ENCODE assay signal across 27 cellular contexts in genomic region chr1:186289943-186290560, GRCh38. TPM values are rescaled to one million over a fixed set of nuclear protein-coding genes. Genes with fewer than 3 reads are reported as not detected.
DNase-seq lines count a peak whose midpoint lies in the region; ATAC-seq, FAIRE-seq and TF ChIP-seq lines count a peak whose summit lies in the region.
"Had no signal": no experiment of that assay in that cellular context is flagged by ENCODE, and none has a peak within 500 bp of the region (broad histone marks: within the 10 kb centered on the region; RNA-seq: fewer than 3 reads in every experiment).

No MANE protein-coding gene starts in this region.

- CTCF ChIA-PET in A673 (lab: Charles Lee), result no interaction called here

- peaks cover 64% of the 10 kb centered on the region for H3K4me1 Mint-ChIP-seq in T-helper 1 cell treated with Interleukin-12 subunit alpha and Interleukin-12 subunit beta and Interleukin-4 antibody, amounts not matched to agents 30 μg/mL and 1 μg/mL, for 36 hours (ENCODE audit: low read depth)
- H3K4me1 Mint-ChIP-seq: GM23338 had no signal

- POLR2A ChIA-PET in A673 (lab: Charles Lee; ENCODE audit: low non-redundant PET), result no interaction called here

- peaks cover 8% of the 10 kb centered on the region for H3K9me3 Mint-ChIP-seq in T-helper 1 cell treated with Interleukin-12 subunit alpha and Interleukin-12 subunit beta and Interleukin-4 antibody, amounts not matched to agents 30 μg/mL and 1 μg/mL, for 36 hours
- H3K9me3 Mint-ChIP-seq: GM23338 had no signal

- H3K36me3 Mint-ChIP-seq in T-helper 1 cell treated with Interleukin-12 subunit alpha and Interleukin-12 subunit beta and Interleukin-4 antibody, amounts not matched to agents 30 μg/mL and 1 μg/mL, for 36 hours (ENCODE audit: low read depth), result peaks cover 18% of the 10 kb centered on the region

- peak; percentile 48 to 52 for ATAC-seq in activated CD4-positive, CD25-positive, alpha-beta regulatory T cell treated with anti-CD3 and anti-CD28 coated beads, Interleukin-2, amount 50 U/mL, for 24 hours
- ATAC-seq: GM23338, Panc1 had no signal

- peaks cover 4% of the 10 kb centered on the region for H3K4me1 ChIP-seq in A673 (ENCODE audit: insufficient read depth, low read length, poor library complexity, severe bottlenecking)
- H3K4me1 ChIP-seq: adrenal gland, upper lobe of left lung had no signal

- no peak for TF ChIP-seq CTCF in A673 (conservative IDR thresholded peaks at IDR 0.05; ENCODE audit: low read depth, low read length)
- TF ChIP-seq CTCF in epithelial cell of esophagus (IDR thresholded peaks at IDR 0.05; ENCODE audit: insufficient read depth, low read depth, low read length, missing control alignments), result no peak

- H3K4me3 Mint-ChIP-seq in T-helper 1 cell treated with Interleukin-12 subunit alpha and Interleukin-12 subunit beta and Interleukin-4 antibody, amounts not matched to agents 30 μg/mL and 1 μg/mL, for 36 hours, result peak overlapping the region; percentile 62
- H3K4me3 Mint-ChIP-seq: GM23338 had no signal

- H3K27me3 ChIP-seq in A673 (replicated peaks; ENCODE audit: insufficient read depth, low read depth, low read length, poor library complexity), result no peaks in the 10 kb centered on the region
- H3K27me3 ChIP-seq: adrenal gland, brain microvascular endothelial cell, upper lobe of left lung had no signal

- no peak for DNase-seq in activated CD4-positive, CD25-positive, alpha-beta regulatory T cell (lab: John Stamatoyannopoulos, UW)
- peak; percentile 11 for DNase-seq in A673 (ENCODE audit: low spot score)
- DNase-seq in epithelial cell of esophagus (ENCODE audit: low read depth), result peak; percentile 15
- no peak for DNase-seq in germinal center (ENCODE audit: low spot score)
- no peak for DNase-seq in UCSD-AML1 (lab: John Stamatoyannopoulos, UW; ENCODE audit: unreplicated experiment)
- no peak for DNase-seq in GM12891 (ENCODE audit: insufficient read length, low spot score)
- DNase-seq: 8988T; adrenal gland; AML-193; brain microvascular endothelial cell; GDM1; KG1; mesendoderm; NCI-H510A; NK-92 treated with Interleukin-12 subunit alpha and Interleukin-12 subunit beta, amount 100 ng/mL, for 24 hours; nucleus accumbens; SIG-M5; substantia nigra had no signal

- H3K27me3 Mint-ChIP-seq in T-helper 1 cell treated with Interleukin-12 subunit alpha and Interleukin-12 subunit beta and Interleukin-4 antibody, amounts not matched to agents 30 μg/mL and 1 μg/mL, for 36 hours (ENCODE audit: low read depth), result no peaks in the 10 kb centered on the region

- H3K9me3 ChIP-seq in A673 (ENCODE audit: low read depth, low read length, poor library complexity, severe bottlenecking), result no peaks in the 10 kb centered on the region
- H3K9me3 ChIP-seq: adrenal gland, upper lobe of left lung had no signal

- H3K4me3 ChIP-seq in A673 (ENCODE audit: low read depth, low read length, poor library complexity, severe bottlenecking) (no peak overlapping the region), epithelial cell of esophagus (ENCODE audit: low read length) (no peak overlapping the region)
- H3K4me3 ChIP-seq: adrenal gland, GM23338, skin epidermis, upper lobe of left lung had no signal

- no peak for TF ChIP-seq POLR2A in GM12891 (IDR thresholded peaks at IDR 0.05; ENCODE audit: low read depth, low read length)

- no peak for FAIRE-seq in GM12891 (lab: Jason Lieb, UNC)

- BruUV-seq in A673 (replicated peaks; lab: Mats Ljungman, UMichigan), result no TSS peak

- no peak overlapping the region for H3K27ac ChIP-seq in A673 (ENCODE audit: low read depth, low read length, poor library complexity, severe bottlenecking)
- H3K27ac ChIP-seq: adrenal gland, brain microvascular endothelial cell, epithelial cell of prostate, upper lobe of left lung had no signal

- peak overlapping the region; percentile 89 for H3K27ac Mint-ChIP-seq in T-helper 1 cell treated with Interleukin-12 subunit alpha and Interleukin-12 subunit beta and Interleukin-4 antibody, amounts not matched to agents 30 μg/mL and 1 μg/mL, for 36 hours
- H3K27ac Mint-ChIP-seq: GM23338 had no signal

- no peaks in the 10 kb centered on the region for H3K36me3 ChIP-seq in A673 (ENCODE audit: insufficient read depth, low read length, poor library complexity, severe bottlenecking)
- H3K36me3 ChIP-seq: adrenal gland, brain microvascular endothelial cell, upper lobe of left lung had no signal

- intact Hi-C loops in A673 (cut with micrococcal nuclease; ENCODE audit: unreplicated experiment), result no loop called here

TF ChIP-seq in GM12891, 5 proteins besides CTCF, POLR2A, EP300 and RAD21:
- TF ChIP-seq POU2F2 (IDR thresholded peaks at IDR 0.05; ENCODE audit: low read depth, low read length), result no peak
- no peak for TF ChIP-seq PAX5 (IDR thresholded peaks at IDR 0.05; ENCODE audit: insufficient read depth, low read length, severe bottlenecking)
- TF ChIP-seq SPI1 (IDR thresholded peaks at IDR 0.05; ENCODE audit: low read depth, low read length), result no peak
- no peak for TF ChIP-seq POLR2AphosphoS5 (IDR thresholded peaks at IDR 0.05; ENCODE audit: low read depth, low read length)
- TF ChIP-seq TAF1 (IDR thresholded peaks at IDR 0.05; ENCODE audit: low read depth, low read length), result no peak

RNA-seq across cellular contexts. Expression of gene PRG4, which starts 6.0 kb away (rescaled TPM):
- 0.13 and 0.30 TPM in 2 replicates for total RNA-seq in A673 (2021)
- 0.01 TPM for polyA plus RNA-seq in GM12891 (2012; ENCODE audit: low read depth, missing spikeins)
- total RNA-seq: fibroblast of villous mesenchyme, myocyte had no signal

Comparison
In these comparisons a context has a peak if more than half of its experiments do, and no peak if none do; other contexts are left out.
1. DNase-seq: peak in A673 (single experiment) and epithelial cell of esophagus (single experiment); none in activated CD4-positive, CD25-positive, alpha-beta regulatory T cell (0 of 4), germinal center (single experiment), UCSD-AML1 (single experiment) and GM12891 (single experiment).